ENCODE assay signal across 16 cellular contexts in genomic region chr14:75247939-75248338, GRCh38. TPM values are rescaled to one million over a fixed set of nuclear protein-coding genes. Genes with fewer than 3 reads are reported as not detected.
A peak's percentile ranks its signal among the peaks of the same experiment; 100 is the strongest.
DNase-seq lines count a peak whose midpoint lies in the region; ATAC-seq and TF ChIP-seq lines count a peak whose summit lies in the region.
"Had no signal": no experiment of that assay in that cellular context is flagged by ENCODE, and none has a peak within 500 bp of the region (broad histone marks: within the 10 kb centered on the region; RNA-seq: fewer than 3 reads in every experiment).

No MANE protein-coding gene starts in this region.

- H4K20me1 ChIP-seq in DOHH2 (ENCODE audit: control insufficient read depth, insufficient read depth, low read depth, low read length): no peaks in the 10 kb centered on the region

- peak overlapping the region; percentile 80 for H3K4me2 ChIP-seq in DOHH2 (ENCODE audit: low read length)

- H3K4me3 ChIP-seq in CD4-positive, CD25-positive, alpha-beta regulatory T cell (ENCODE audit: low read depth, low read length): peak overlapping the region; percentile 66
- H3K4me3 ChIP-seq in DOHH2 (ENCODE audit: low read length) (peak overlapping the region; percentile 62), body of pancreas (no peak overlapping the region)
- H3K4me3 ChIP-seq: MG63, right atrium auricular region, suprapubic skin had no signal

- no peaks in the 10 kb centered on the region for H3K9me2 ChIP-seq in DOHH2 (replicated peaks; ENCODE audit: control insufficient read depth, low read length)

- H3K79me2 ChIP-seq in DOHH2 (ENCODE audit: control insufficient read depth, low read length): no peaks in the 10 kb centered on the region

- H3K27ac ChIP-seq in CD4-positive, CD25-positive, alpha-beta regulatory T cell (ENCODE audit: insufficient read depth, low read length, poor library complexity, severe bottlenecking): peak overlapping the region; percentile 96
- H3K27ac ChIP-seq in DOHH2 (ENCODE audit: low read depth, low read length) (peak overlapping the region; percentile 45), body of pancreas (no peak overlapping the region)
- H3K27ac ChIP-seq: neutrophil, right atrium auricular region, suprapubic skin had no signal

- TF ChIP-seq POLR2A in body of pancreas (IDR thresholded peaks at IDR 0.05): no peak

- CTCF ChIA-PET in activated CD4-positive, alpha-beta memory T cell treated with anti-CD3 and anti-CD28 coated beads, Interleukin-2, amount 10 ng/mL, durations not matched to agents 7 days and 5 days (lab: Charles Lee): interaction anchor here (1.1 to 2.3 kb wide), 5 partner anchors 18 to 107 kb away, joined by 3 to 5 read pairs (median 3); no protein-coding TSS in a partner anchor

- TF ChIP-seq CTCF in DOHH2 (IDR thresholded peaks at IDR 0.05; ENCODE audit: low read depth, low read length, poor library complexity, severe bottlenecking) (no peak), body of pancreas (IDR thresholded peaks at IDR 0.05) (no peak)

- peaks cover 27 to 61% (median 31%) of the 10 kb centered on the region in 4 donors for H3K4me1 Mint-ChIP-seq in CD4-positive, CD25-positive, alpha-beta regulatory T cell
- H3K4me1 Mint-ChIP-seq in activated CD4-positive, alpha-beta memory T cell treated with anti-CD3 and anti-CD28 coated beads, Interleukin-2, amount 10 ng/mL, durations not matched to agents 7 days and 5 days: peaks cover 50% of the 10 kb centered on the region
- H3K4me1 Mint-ChIP-seq in memory B cell: peaks cover 15% of the 10 kb centered on the region

- H3F3A ChIP-seq in DOHH2 (ENCODE audit: control insufficient read depth, insufficient read depth): peaks cover 14% of the 10 kb centered on the region

- 82 to 85% methylated on average over 6 of the region's 6 CpGs for WGBS in body of pancreas, 2 donors

- H3K27me3 Mint-ChIP-seq in CD4-positive, CD25-positive, alpha-beta regulatory T cell: peaks cover 7% of the 10 kb centered on the region
- H3K27me3 Mint-ChIP-seq in activated CD4-positive, alpha-beta memory T cell treated with anti-CD3 and anti-CD28 coated beads, Interleukin-2, amount 10 ng/mL, durations not matched to agents 7 days and 5 days: peaks cover 51% of the 10 kb centered on the region
- H3K27me3 Mint-ChIP-seq in memory B cell: peaks cover 7% of the 10 kb centered on the region

- H3K4me3 Mint-ChIP-seq in CD4-positive, CD25-positive, alpha-beta regulatory T cell: peak overlapping the region; percentile 76 to 84 (median 78)
- peak overlapping the region; percentile 28 for H3K4me3 Mint-ChIP-seq in activated CD4-positive, alpha-beta memory T cell treated with anti-CD3 and anti-CD28 coated beads, Interleukin-2, amount 10 ng/mL, durations not matched to agents 7 days and 5 days
- H3K4me3 Mint-ChIP-seq in memory B cell: peak overlapping the region; percentile 12
- H3K4me3 Mint-ChIP-seq: WTC11 had no signal

- no peaks in the 10 kb centered on the region for H3K9me3 Mint-ChIP-seq in CD4-positive, CD25-positive, alpha-beta regulatory T cell
- H3K9me3 Mint-ChIP-seq in activated CD4-positive, alpha-beta memory T cell treated with anti-CD3 and anti-CD28 coated beads, Interleukin-2, amount 10 ng/mL, durations not matched to agents 7 days and 5 days: no peaks in the 10 kb centered on the region
- no peaks in the 10 kb centered on the region for H3K9me3 Mint-ChIP-seq in memory B cell
- H3K9me3 Mint-ChIP-seq: WTC11 had no signal

- ATAC-seq in CD4-positive, CD25-positive, alpha-beta regulatory T cell (ENCODE audit: low read depth in 2 of 2): no peak
- ATAC-seq in memory B cell (ENCODE audit: low read depth) (no peak), body of pancreas (no peak)
- ATAC-seq: Panc1, WTC11 had no signal

- peak overlapping the region; percentile 97 to 99 (median 98) for H3K27ac Mint-ChIP-seq in CD4-positive, CD25-positive, alpha-beta regulatory T cell
- peak overlapping the region; percentile 7 for H3K27ac Mint-ChIP-seq in activated CD4-positive, alpha-beta memory T cell treated with anti-CD3 and anti-CD28 coated beads, Interleukin-2, amount 10 ng/mL, durations not matched to agents 7 days and 5 days
- no peak overlapping the region for H3K27ac Mint-ChIP-seq in memory B cell
- H3K27ac Mint-ChIP-seq: WTC11 had no signal

- H3K4me1 ChIP-seq in CD4-positive, CD25-positive, alpha-beta regulatory T cell (ENCODE audit: control insufficient read depth, insufficient read depth, low read length, poor library complexity, severe bottlenecking): peaks cover 49% of the 10 kb centered on the region
- peaks cover 47% of the 10 kb centered on the region for H3K4me1 ChIP-seq in DOHH2 (ENCODE audit: control insufficient read depth, low read length)
- H3K4me1 ChIP-seq in body of pancreas: peaks cover 24% of the 10 kb centered on the region
- H3K4me1 ChIP-seq: right atrium auricular region had no signal

- no peak for DNase-seq in CD4-positive, CD25-positive, alpha-beta regulatory T cell
- DNase-seq in activated CD4-positive, alpha-beta memory T cell treated with anti-CD3 and anti-CD28 coated beads, Interleukin-2, amount 10 ng/mL, durations not matched to agents 7 days and 5 days: no peak
- DNase-seq in memory B cell (ENCODE audit: low spot score in 2 of 2) (no peak), NCI-H2227 (lab: John Stamatoyannopoulos, UW; ENCODE audit: unreplicated experiment) (no peak), body of pancreas (no peak)
- DNase-seq in stimulated activated CD4-positive, alpha-beta T cell treated with anti-CD3 and anti-CD28 coated beads, Interleukin-12 subunit alpha, Interleukin-12 subunit beta, amount 100 ng/mL, for 4 hours: no peak
- DNase-seq: C1 segment of cervical spinal cord, MG63, NCI-H187 treated with DMSO at 0.1 percent for 48 hours, NCI-H510A treated with DMSO at 0.1 percent for 48 hours had no signal

- POLR2A ChIA-PET in activated CD4-positive, alpha-beta memory T cell treated with anti-CD3 and anti-CD28 coated beads, Interleukin-2, amount 10 ng/mL, durations not matched to agents 7 days and 5 days (lab: Charles Lee): interaction anchor here (0.8 to 3.6 kb wide), 8 partner anchors 9 to 121 kb away, joined by 3 to 21 read pairs (median 4); partner anchors contain the start of genes NEK9 and TMED10

- H3K27me3 ChIP-seq in CD4-positive, CD25-positive, alpha-beta regulatory T cell (ENCODE audit: control insufficient read depth, insufficient read depth, low read length): no peaks in the 10 kb centered on the region
- H3K27me3 ChIP-seq in DOHH2 (ENCODE audit: control insufficient read depth, low read length) (no peaks in the 10 kb centered on the region), body of pancreas (no peaks in the 10 kb centered on the region)
- H3K27me3 ChIP-seq: MG63, neutrophil, right atrium auricular region, suprapubic skin had no signal

- intact Hi-C loops in body of pancreas (cut with DNase I): no loop called here

- H3K9me3 ChIP-seq in CD4-positive, CD25-positive, alpha-beta regulatory T cell (ENCODE audit: control insufficient read depth in 2 of 2, low read length in 2 of 2): no peaks in the 10 kb centered on the region
- no peaks in the 10 kb centered on the region for H3K9me3 ChIP-seq in DOHH2 (ENCODE audit: control insufficient read depth, insufficient read depth, low read length)
- no peaks in the 10 kb centered on the region for H3K9me3 ChIP-seq in body of pancreas
- H3K9me3 ChIP-seq: MG63, neutrophil, right atrium auricular region, suprapubic skin had no signal

- no peaks in the 10 kb centered on the region for H3K36me3 ChIP-seq in CD4-positive, CD25-positive, alpha-beta regulatory T cell (ENCODE audit: control insufficient read depth, insufficient read depth, low read length)
- no peaks in the 10 kb centered on the region for H3K36me3 ChIP-seq in DOHH2 (ENCODE audit: control insufficient read depth, low read length)
- H3K36me3 ChIP-seq in body of pancreas (replicated peaks in 1 of 2; ENCODE audit: insufficient read depth in 1 of 2, low read depth in 2 of 2): no peaks in the 10 kb centered on the region
- H3K36me3 ChIP-seq: MG63, neutrophil, right atrium auricular region, suprapubic skin had no signal

- no peaks in the 10 kb centered on the region for H3K36me3 Mint-ChIP-seq in CD4-positive, CD25-positive, alpha-beta regulatory T cell
- no peaks in the 10 kb centered on the region for H3K36me3 Mint-ChIP-seq in activated CD4-positive, alpha-beta memory T cell treated with anti-CD3 and anti-CD28 coated beads, Interleukin-2, amount 10 ng/mL, durations not matched to agents 7 days and 5 days (ENCODE audit: low read depth)
- no peaks in the 10 kb centered on the region for H3K36me3 Mint-ChIP-seq in memory B cell
- H3K36me3 Mint-ChIP-seq: WTC11 had no signal

RNA-seq across cellular contexts. Expression of gene FOS, which starts 30.7 kb away (rescaled TPM):
- total RNA-seq in CD4-positive, CD25-positive, alpha-beta regulatory T cell: 1,673 TPM
- polyA plus RNA-seq in CD4-positive, CD25-positive, alpha-beta regulatory T cell: 100 to 1,000 TPM in 2 of 4 donors, 10 to 100 TPM in 2; 56.8 to 145 (median 104) TPM
- 10 to 100 TPM; 49.7 to 53.5 TPM for total RNA-seq in activated CD4-positive, alpha-beta memory T cell treated with anti-CD3 and anti-CD28 coated beads, Interleukin-2, amount 10 ng/mL, durations not matched to agents 7 days and 5 days
- 1,000 to 10,000 TPM in 1 of 2 donors, 100 to 1,000 TPM in 1; 412 to 1,093 TPM for total RNA-seq in body of pancreas

Comparison
In these comparisons a context has a peak if more than half of its experiments do, and no peak if none do; other contexts are left out.
1. H3K27ac ChIP-seq: peak in CD4-positive, CD25-positive, alpha-beta regulatory T cell (single experiment) and DOHH2 (single experiment); none in body of pancreas (0 of 4).
2. H3K4me3 ChIP-seq: peak in CD4-positive, CD25-positive, alpha-beta regulatory T cell (single experiment) and DOHH2 (single experiment); none in body of pancreas (0 of 2).
3. H3K4me3 Mint-ChIP-seq: peak in every context shown above with its lines; median percentile 78 in CD4-positive, CD25-positive, alpha-beta regulatory T cell; 28 in activated CD4-positive, alpha-beta memory T cell treated with anti-CD3 and anti-CD28 coated beads, Interleukin-2, amount 10 ng/mL, durations not matched to agents 7 days and 5 days; 12 in memory B cell.
4. RNA of gene FOS, which starts 30.7 kb away (total RNA-seq): 1,673 TPM in CD4-positive, CD25-positive, alpha-beta regulatory T cell (single experiment) and 412 to 1,093 TPM in body of pancreas; 49.7 to 53.5 TPM in activated CD4-positive, alpha-beta memory T cell treated with anti-CD3 and anti-CD28 coated beads, Interleukin-2, amount 10 ng/mL, durations not matched to agents 7 days and 5 days; every median in the first group is over 4 times any median in the second.